In the genomic region with DNA sequence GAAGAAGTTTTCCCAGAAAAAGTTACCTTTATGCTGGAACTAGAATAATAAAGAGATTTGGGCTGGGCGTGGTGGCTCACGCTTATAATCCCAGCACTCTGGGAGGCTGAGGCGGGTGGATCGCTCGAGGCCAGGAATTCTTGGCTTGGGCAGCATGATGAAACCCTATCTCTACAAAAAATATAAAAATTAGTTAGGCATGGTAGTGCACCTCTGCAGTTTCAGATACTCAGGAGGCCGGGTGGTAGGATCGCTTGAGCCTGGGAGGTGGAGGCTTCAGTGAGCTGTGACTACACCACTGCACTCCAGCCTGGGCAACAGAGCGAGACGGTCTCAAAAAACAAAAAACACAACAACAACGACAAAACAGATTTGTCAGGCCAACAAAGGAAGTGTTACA, we compare ENCODE assay signal across 14 cellular contexts.
DNase-seq lines count a peak whose midpoint lies in the region; ATAC-seq, FAIRE-seq and TF ChIP-seq lines count a peak whose summit lies in the region.
"Had no signal": no experiment of that assay in that cellular context is flagged by ENCODE, and none has a peak within 500 bp of the region (broad histone marks: within the 10 kb centered on the region; RNA-seq: fewer than 3 reads in every experiment).

No MANE protein-coding gene starts in this region.

- H2AFZ ChIP-seq in ACC112 (ENCODE audit: low read length, unreplicated experiment) (no peak overlapping the region), GM23338 (peak overlapping the region; percentile 48; the same call in 1 of the 2 replicates), mammary epithelial cell (ENCODE audit: low read depth, low read length) (peak overlapping the region; percentile 80), OCI-LY7 (ENCODE audit: low read length) (no peak overlapping the region)

- no peak overlapping the region for H3K4me3 Mint-ChIP-seq in GM23338
- H3K4me3 Mint-ChIP-seq: CD4-positive, alpha-beta memory T cell had no signal

- H4K20me1 ChIP-seq in GM23338 (replicated peaks; ENCODE audit: insufficient read depth) (no peaks in the 10 kb centered on the region), mammary epithelial cell (ENCODE audit: insufficient read depth, low read length) (no peaks in the 10 kb centered on the region), OCI-LY7 (ENCODE audit: insufficient read depth, low read length) (no peaks in the 10 kb centered on the region)

- H3K9ac ChIP-seq in mammary epithelial cell (ENCODE audit: insufficient read depth, low read length) (peak overlapping the region; percentile 30), mucosa of rectum (ENCODE audit: low read depth in 1 of 2, low read length in 2 of 2) (peak overlapping the region in 1 of 2 donors; percentile 17)

- H3K9me3 Mint-ChIP-seq in GM23338, result peaks cover 49% of the 10 kb centered on the region

- no peaks in the 10 kb centered on the region for H3K4me1 ChIP-seq in ACC112 (ENCODE audit: control insufficient read depth, insufficient read depth, low read length, unreplicated experiment)
- peaks cover 9% of the 10 kb centered on the region; the same call in 1 of the 2 replicates for H3K4me1 ChIP-seq in GM23338 (ENCODE audit: insufficient read depth)
- peaks cover 63% of the 10 kb centered on the region for H3K4me1 ChIP-seq in mammary epithelial cell (ENCODE audit: insufficient read depth, low read length)
- H3K4me1 ChIP-seq in mucosa of rectum (ENCODE audit: control insufficient read depth in 2 of 2, insufficient read depth in 2 of 2, low read length in 2 of 2), result peaks cover 17 to 39% of the 10 kb centered on the region in 2 donors
- no peaks in the 10 kb centered on the region for H3K4me1 ChIP-seq in OCI-LY7 (ENCODE audit: insufficient read depth, low read length, poor library complexity, severe bottlenecking)

- H3K27ac ChIP-seq in ACC112 (ENCODE audit: low read depth, low read length) (no peak overlapping the region), GM23338 (ENCODE audit: low read depth) (no peak overlapping the region), mammary epithelial cell (ENCODE audit: insufficient read depth, low read depth, low read length) (peak overlapping the region; percentile 89), mucosa of rectum (ENCODE audit: low read depth in 2 of 2, low read length in 2 of 2) (peak overlapping the region; percentile 71 to 83), OCI-LY7 (ENCODE audit: low read depth, low read length, poor library complexity, severe bottlenecking) (no peak overlapping the region)
- H3K27ac ChIP-seq: HL-60 had no signal

- H3F3A ChIP-seq in GM23338 (replicated peaks; ENCODE audit: low read depth), result no peaks in the 10 kb centered on the region

- no peak overlapping the region for H3K27ac Mint-ChIP-seq in GM23338
- H3K27ac Mint-ChIP-seq: CD4-positive, alpha-beta memory T cell had no signal

- peaks cover 25% of the 10 kb centered on the region; the same call in 2 of the 3 replicates for H3K36me3 Mint-ChIP-seq in GM23338 (ENCODE audit: low read depth)
- H3K36me3 Mint-ChIP-seq: CD4-positive, alpha-beta memory T cell had no signal

- H3K9me2 ChIP-seq in GM23338 (ENCODE audit: insufficient read depth), result 0 out of 2 replicates have a peak, but pooled peaks cover 4% of the 10 kb centered on the region
- H3K9me2 ChIP-seq in OCI-LY7 (ENCODE audit: insufficient read depth, low read length), result no peaks in the 10 kb centered on the region

- H3K79me2 ChIP-seq in ACC112 (ENCODE audit: control insufficient read depth, insufficient read depth, low read length, unreplicated experiment) (no peaks in the 10 kb centered on the region), GM23338 (replicated peaks; ENCODE audit: insufficient read depth) (no peaks in the 10 kb centered on the region), mammary epithelial cell (ENCODE audit: insufficient read depth, low read length) (no peaks in the 10 kb centered on the region), OCI-LY7 (ENCODE audit: insufficient read depth, low read depth, low read length) (no peaks in the 10 kb centered on the region)

- H3K27me3 Mint-ChIP-seq in GM23338 (ENCODE audit: insufficient read depth, low read depth, poor library complexity), result peaks cover 10% of the 10 kb centered on the region

- no peaks in the 10 kb centered on the region for H3K36me3 ChIP-seq in ACC112 (ENCODE audit: insufficient read depth, low read length)
- peaks cover 4% of the 10 kb centered on the region; the same call in 1 of the 2 replicates for H3K36me3 ChIP-seq in GM23338 (ENCODE audit: insufficient read depth)
- no peaks in the 10 kb centered on the region for H3K36me3 ChIP-seq in mammary epithelial cell (ENCODE audit: insufficient read depth, low read length)
- no peaks in the 10 kb centered on the region for H3K36me3 ChIP-seq in mucosa of rectum (ENCODE audit: control insufficient read depth in 2 of 2, insufficient read depth in 2 of 2, low read length in 2 of 2)
- no peaks in the 10 kb centered on the region for H3K36me3 ChIP-seq in OCI-LY7 (ENCODE audit: insufficient read depth, low read length)

- H3K9me3 ChIP-seq in mammary epithelial cell (replicated peaks; ENCODE audit: insufficient read depth, low read length) (no peaks in the 10 kb centered on the region), mucosa of rectum (ENCODE audit: control insufficient read depth in 2 of 2, low read length in 2 of 2) (no peaks in the 10 kb centered on the region), OCI-LY7 (ENCODE audit: low read length) (no peaks in the 10 kb centered on the region)

- CTCF ChIA-PET in mammary epithelial cell (lab: Charles Lee; ENCODE audit: low non-redundant PET), result no interaction called here
- CTCF ChIA-PET in OCI-LY7 (lab: Charles Lee; ENCODE audit: unreplicated experiment), result no interaction called here

- H3K4me3 ChIP-seq in ACC112 (ENCODE audit: low read depth, low read length) (0 out of 2 replicates have a peak overlapping the region, but pooled peaks have one; percentile 16), GM23338 (no peak overlapping the region), mammary epithelial cell (replicated peaks in 1 of 3; ENCODE audit: insufficient read depth in 1 of 3, low read depth in 2 of 3, low read length in 3 of 3) (peak overlapping the region in 1 of 3 experiments; percentile 18), mucosa of rectum (ENCODE audit: low read length in 2 of 2) (no peak overlapping the region), OCI-LY7 (ENCODE audit: low read depth, low read length, poor library complexity, severe bottlenecking) (no peak overlapping the region)

- in situ Hi-C loops in mammary epithelial cell (cut with MboI; ENCODE audit: low sequenced_read_pairs in 2 of 2), result no loop called here

- dilution Hi-C loops in mammary epithelial cell (cut with HindIII; ENCODE audit: low sequenced_read_pairs), result no loop called here

- intact Hi-C loops in mammary epithelial cell (cut with micrococcal nuclease), result loop anchor here (1.0 kb wide), 1 partner anchor 157 kb away; no protein-coding TSS in a partner anchor
- intact Hi-C loops in OCI-LY7 (cut with micrococcal nuclease; ENCODE audit: unreplicated experiment), result loop anchor here (1.0 kb wide), 1 partner anchor 8 kb away; no protein-coding TSS in a partner anchor

- WGBS in mammary epithelial cell (ENCODE audit: low coverage, missing lambda C conversion rate), result 6% methylated on average over 10 of the region's 10 CpGs

- BruUV-seq in mammary epithelial cell (replicated peaks; lab: Mats Ljungman, UMichigan) (no TSS peak), OCI-LY7 (replicated peaks; lab: Mats Ljungman, UMichigan) (no TSS peak)

- peaks cover 11% of the 10 kb centered on the region for H3K4me1 Mint-ChIP-seq in GM23338
- H3K4me1 Mint-ChIP-seq: CD4-positive, alpha-beta memory T cell had no signal

- TF ChIP-seq CTCF in GM23338 (conservative IDR thresholded peaks at IDR 0.05; ENCODE audit: low read depth in 2 of 2) (no peak), mammary epithelial cell (conservative IDR thresholded peaks at IDR 0.05 in 1 of 2, IDR thresholded peaks at IDR 0.05 in 1 of 2; ENCODE audit: extremely low read depth in 1 of 2, insufficient read depth in 1 of 2, low read depth in 1 of 2, low read length in 2 of 2) (no peak), OCI-LY7 (conservative IDR thresholded peaks at IDR 0.05; ENCODE audit: low read length) (no peak)

- H3K4me2 ChIP-seq in GM23338 (no peak overlapping the region), mammary epithelial cell (ENCODE audit: insufficient read depth, low read depth, low read length) (peak overlapping the region; percentile 72), OCI-LY7 (ENCODE audit: low read length) (no peak overlapping the region)

- DNase-seq in GM23338 (ENCODE audit: low spot score) (no peak), mammary epithelial cell (peak; percentile 27), NCI-H2029 (lab: John Stamatoyannopoulos, UW) (no peak), frontal cortex (ENCODE audit: low spot score in 2 of 2) (no peak), UCSD-AML1 (lab: John Stamatoyannopoulos, UW; ENCODE audit: unreplicated experiment) (no peak), OCI-LY7 (ENCODE audit: low spot score) (no peak)
- DNase-seq: CD4-positive, alpha-beta memory T cell; midbrain; NCI-H2081 treated with DMSO at 0.1 percent for 48 hours; NCI-H510A treated with DMSO at 0.1 percent for 48 hours had no signal

- POLR2A ChIA-PET in OCI-LY7 (lab: Charles Lee), result interaction anchor here (0.7 kb wide), 1 partner anchor 103 kb away, joined by 3 read pairs; no protein-coding TSS in a partner anchor

- no peak for ATAC-seq in GM23338

- FAIRE-seq in frontal cortex (lab: Jason Lieb, UNC), result no peak
- FAIRE-seq: GM18507 had no signal

- 0 out of 2 replicates have a peak, but pooled peaks cover 10% of the 10 kb centered on the region for H3K27me3 ChIP-seq in ACC112 (ENCODE audit: insufficient read depth, low read length)
- H3K27me3 ChIP-seq in GM23338 (ENCODE audit: insufficient read depth), result no peaks in the 10 kb centered on the region
- H3K27me3 ChIP-seq in mammary epithelial cell (ENCODE audit: insufficient read depth, low read length), result no peaks in the 10 kb centered on the region
- no peaks in the 10 kb centered on the region for H3K27me3 ChIP-seq in mucosa of rectum (ENCODE audit: control insufficient read depth in 2 of 2, insufficient read depth in 2 of 2, low read length in 2 of 2)

TF ChIP-seq in GM23338, 12 proteins besides CTCF, POLR2A, EP300 and RAD21 (continues in another document):
- TF ChIP-seq CREB1 (CRISPR knock-in tag; IDR thresholded peaks at IDR 0.05; ENCODE audit: low read depth) (no peak), POLR2AphosphoS5 (IDR thresholded peaks at IDR 0.05; ENCODE audit: low read depth) (no peak)

Comparison
In these comparisons a context has a peak if more than half of its experiments do, and no peak if none do; other contexts are left out.
1. H2AFZ ChIP-seq: peak in GM23338 (single experiment) and mammary epithelial cell (single experiment); none in ACC112 (single experiment) and OCI-LY7 (single experiment).
2. H3K27ac ChIP-seq: peak in mammary epithelial cell (single experiment) and mucosa of rectum (2 of 2); none in ACC112 (single experiment), GM23338 (single experiment) and OCI-LY7 (single experiment).